ENCODE assay signal across 12 cellular contexts in the genomic region with DNA sequence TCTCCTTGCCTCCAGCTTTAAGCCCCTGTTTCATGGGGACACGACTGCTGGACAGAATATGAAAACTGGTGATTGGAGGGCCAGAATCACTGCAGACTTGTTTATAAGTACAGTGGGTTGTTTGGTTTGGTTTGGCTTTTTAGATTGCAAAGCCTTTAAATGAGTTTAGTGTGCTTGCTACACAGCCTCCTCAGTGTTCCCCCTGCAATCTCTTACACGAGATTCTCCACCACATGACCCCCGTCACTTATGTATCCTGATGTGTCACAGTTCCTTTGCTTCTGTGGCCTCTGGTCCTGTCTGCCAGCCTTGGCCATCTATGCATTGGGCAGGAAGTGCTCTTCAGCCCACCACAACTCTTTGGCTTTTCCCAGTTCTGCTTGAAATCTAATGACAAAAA.
"Had no signal": no experiment of that assay in that cellular context is flagged by ENCODE, and none has a peak within 500 bp of the region (broad histone marks: within the 10 kb centered on the region; RNA-seq: fewer than 3 reads in every experiment).

No MANE protein-coding gene starts in this region.

- H3K27me3 ChIP-seq: brain microvascular endothelial cell, esophagus muscularis mucosa had no signal

- H3K4me3 ChIP-seq: esophagus muscularis mucosa, lung, SK-N-MC, thoracic aorta had no signal

- H3K27ac ChIP-seq: brain microvascular endothelial cell, SK-N-MC had no signal

- DNase-seq: activated CD4-positive, alpha-beta memory T cell treated with anti-CD3 and anti-CD28 coated beads for 36 hours; activated CD4-positive, alpha-beta T cell treated with anti-CD3 and anti-CD28 coated beads for 36 hours; activated T-cell treated with anti-CD3 and anti-CD28 coated beads for 4 hours; amniotic stem cell; brain microvascular endothelial cell; effector memory CD4-positive, alpha-beta T cell; left colon; nephron progenitor cell had no signal

- H3K36me3 ChIP-seq: brain microvascular endothelial cell, esophagus muscularis mucosa, thoracic aorta had no signal

- H3K9me3 ChIP-seq: esophagus muscularis mucosa, thoracic aorta had no signal

- ATAC-seq: activated CD4-positive, alpha-beta T cell treated with anti-CD3 and anti-CD28 coated beads for 36 hours; left colon had no signal
